In the genomic region with DNA sequence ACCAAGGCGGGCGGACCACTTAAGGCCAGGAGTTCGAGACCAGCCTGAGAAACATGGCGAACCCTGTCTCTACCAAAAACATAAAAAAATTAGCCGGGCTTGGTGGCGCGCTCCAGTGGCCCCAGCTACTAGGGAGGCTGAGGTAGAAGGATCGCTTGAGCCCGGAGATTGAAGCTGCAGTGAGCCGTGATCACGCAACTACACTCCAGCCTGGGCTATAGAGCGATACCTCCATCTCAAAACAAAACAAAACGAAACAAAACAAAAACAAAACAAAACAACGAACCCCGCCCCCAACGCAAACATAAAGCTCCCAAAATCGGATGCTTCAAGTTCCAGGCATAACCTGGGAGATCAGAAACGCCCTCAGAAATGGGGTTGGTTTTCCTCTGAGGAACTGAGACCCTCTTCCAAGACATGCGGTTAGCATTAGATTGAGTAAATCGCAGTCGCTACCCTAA, we compare ENCODE assay signal across 9 cellular contexts. TPM values are rescaled to one million over a fixed set of nuclear protein-coding genes. Genes with fewer than 3 reads are reported as not detected.
A peak's percentile ranks its signal among the peaks of the same experiment; 100 is the strongest.
DNase-seq lines count a peak whose midpoint lies in the region; ATAC-seq and TF ChIP-seq lines count a peak whose summit lies in the region.
"Had no signal": no experiment of that assay in that cellular context is flagged by ENCODE, and none has a peak within 500 bp of the region (broad histone marks: within the 10 kb centered on the region; RNA-seq: fewer than 3 reads in every experiment).

No MANE protein-coding gene starts in this region.

- peaks cover 30% of the 10 kb centered on the region for H4K20me1 ChIP-seq in BLaER1
- H4K20me1 ChIP-seq in MM.1S (ENCODE audit: insufficient read depth, low read length), result no peaks in the 10 kb centered on the region

- H3K27me3 Mint-ChIP-seq in nephron (ENCODE audit: low read depth), result no peaks in the 10 kb centered on the region

- DNase-seq in MM.1S (no peak), RKO (ENCODE audit: low spot score) (no peak), HT-29 (ENCODE audit: low spot score) (no peak), dermis blood vessel endothelial cell (no peak)

- H3K4me2 ChIP-seq in BLaER1, result peak overlapping the region; percentile 85
- peak overlapping the region; percentile 80 for H3K4me2 ChIP-seq in MM.1S (ENCODE audit: low read depth, low read length)

- peaks cover 5% of the 10 kb centered on the region for H3K36me3 ChIP-seq in BLaER1
- H3K36me3 ChIP-seq in MM.1S (replicated peaks; ENCODE audit: insufficient read depth, low read length), result no peaks in the 10 kb centered on the region
- H3K36me3 ChIP-seq in duodenal mucosa (ENCODE audit: control insufficient read depth in 1 of 2, insufficient read depth in 2 of 2, low read length in 2 of 2), result no peaks in the 10 kb centered on the region

- no peaks in the 10 kb centered on the region for H3K9me3 ChIP-seq in BLaER1
- H3K9me3 ChIP-seq in MM.1S (replicated peaks; ENCODE audit: insufficient read depth, low read length), result no peaks in the 10 kb centered on the region
- H3K9me3 ChIP-seq in duodenal mucosa (ENCODE audit: control insufficient read depth in 1 of 2, low read length in 2 of 2), result no peaks in the 10 kb centered on the region
- H3K9me3 ChIP-seq: mucosa of descending colon had no signal

- ATAC-seq in HG03457 (IDR thresholded peaks at IDR 0.05; ENCODE audit: unreplicated experiment), result no peak

- H3F3A ChIP-seq in MM.1S (ENCODE audit: insufficient read depth, low read length), result peaks cover 16% of the 10 kb centered on the region

- H3K9ac ChIP-seq in BLaER1, result peak overlapping the region; percentile 69
- peak overlapping the region; percentile 69 for H3K9ac ChIP-seq in MM.1S (ENCODE audit: low read length)
- H3K9ac ChIP-seq in duodenal mucosa (ENCODE audit: low read depth in 1 of 2, low read length in 2 of 2), result peak overlapping the region; percentile 51 to 66

- peak overlapping the region; percentile 75 for H3K27ac ChIP-seq in BLaER1
- peak overlapping the region; percentile 60; the same call in 1 of the 2 replicates for H3K27ac ChIP-seq in MM.1S (ENCODE audit: low read length)
- H3K27ac ChIP-seq in duodenal mucosa (ENCODE audit: low read depth, low read length), result peak overlapping the region; percentile 70

- H3K4me3 Mint-ChIP-seq in nephron, result peak overlapping the region; percentile 87 to 95 (median 93)

- no peaks in the 10 kb centered on the region for H3K9me3 Mint-ChIP-seq in nephron

- H3K27me3 ChIP-seq in BLaER1 (no peaks in the 10 kb centered on the region), MM.1S (replicated peaks; ENCODE audit: insufficient read depth, low read length) (no peaks in the 10 kb centered on the region), duodenal mucosa (ENCODE audit: control insufficient read depth in 1 of 2, insufficient read depth in 2 of 2, low read length in 2 of 2) (no peaks in the 10 kb centered on the region)

- H3K36me3 Mint-ChIP-seq in nephron (ENCODE audit: low read depth), result peaks cover 4% of the 10 kb centered on the region

- H3K4me1 Mint-ChIP-seq in nephron, result peaks cover 34% of the 10 kb centered on the region

- no peaks in the 10 kb centered on the region for H3K9me2 ChIP-seq in MM.1S (replicated peaks; ENCODE audit: insufficient read depth, low read length)

- TF ChIP-seq CTCF in MM.1S (IDR thresholded peaks at IDR 0.05; ENCODE audit: low read length) (no peak), nephron (IDR thresholded peaks at IDR 0.05; ENCODE audit: unreplicated experiment in 3 of 3) (no peak)

- H2AFZ ChIP-seq in MM.1S (ENCODE audit: low read length), result peak overlapping the region; percentile 44

- peaks cover 46% of the 10 kb centered on the region for H3K4me1 ChIP-seq in BLaER1
- H3K4me1 ChIP-seq in MM.1S (ENCODE audit: low read length), result peaks cover 31% of the 10 kb centered on the region
- peaks cover 11 to 16% of the 10 kb centered on the region in 2 donors for H3K4me1 ChIP-seq in duodenal mucosa (ENCODE audit: control insufficient read depth in 1 of 2, insufficient read depth in 2 of 2, low read length in 2 of 2)

- peaks cover 38% of the 10 kb centered on the region for H3K79me2 ChIP-seq in MM.1S (ENCODE audit: low read length)

- H3K4me3 ChIP-seq in BLaER1 (peak overlapping the region; percentile 81), MM.1S (ENCODE audit: low read length) (peak overlapping the region; percentile 91), duodenal mucosa (ENCODE audit: low read depth in 1 of 2, low read length in 2 of 2) (peak overlapping the region; percentile 69 to 75)

- H3K27ac Mint-ChIP-seq in nephron, result peak overlapping the region; percentile 93 to 98 (median 95)

RNA-seq across cellular contexts. Expression of gene LRRC51, which starts 0.6 kb away (rescaled TPM):
- 26.4 and 33.5 TPM in 2 replicates for total RNA-seq in HT-29 (2014; rRNA removed; shearing (Covaris generic))
- 2.8 and 7.8 TPM in 2 replicates for total RNA-seq in dermis blood vessel endothelial cell

RNA-seq across cellular contexts. Expression of gene NUMA1, which starts 0.9 kb away (rescaled TPM):
- total RNA-seq in HT-29 (2014; rRNA removed; shearing (Covaris generic)), result 214 and 241 TPM in 2 replicates
- 151 and 225 TPM in 2 replicates for total RNA-seq in dermis blood vessel endothelial cell

RNA-seq across cellular contexts. Expression of gene LAMTOR1, which starts 21.9 kb away (rescaled TPM):
- total RNA-seq in HT-29 (2014; rRNA removed; shearing (Covaris generic)), result 143 and 161 TPM in 2 replicates
- 100 and 111 TPM in 2 replicates for total RNA-seq in dermis blood vessel endothelial cell

RNA-seq across cellular contexts. Expression of gene TOMT, which starts 24.5 kb away (rescaled TPM):
- 0.08 TPM in 1 of 2 replicates, not detected in the other for total RNA-seq in HT-29 (2014; rRNA removed; shearing (Covaris generic))
- total RNA-seq in dermis blood vessel endothelial cell, result not detected in 2 replicates

RNA-seq across cellular contexts. Expression of gene ANAPC15, which starts 31.3 kb away (rescaled TPM):
- total RNA-seq in HT-29 (2014; rRNA removed; shearing (Covaris generic)), result 81.1 and 85.9 TPM in 2 replicates
- total RNA-seq in dermis blood vessel endothelial cell, result 24.7 and 26.8 TPM in 2 replicates
